In the genomic region with DNA sequence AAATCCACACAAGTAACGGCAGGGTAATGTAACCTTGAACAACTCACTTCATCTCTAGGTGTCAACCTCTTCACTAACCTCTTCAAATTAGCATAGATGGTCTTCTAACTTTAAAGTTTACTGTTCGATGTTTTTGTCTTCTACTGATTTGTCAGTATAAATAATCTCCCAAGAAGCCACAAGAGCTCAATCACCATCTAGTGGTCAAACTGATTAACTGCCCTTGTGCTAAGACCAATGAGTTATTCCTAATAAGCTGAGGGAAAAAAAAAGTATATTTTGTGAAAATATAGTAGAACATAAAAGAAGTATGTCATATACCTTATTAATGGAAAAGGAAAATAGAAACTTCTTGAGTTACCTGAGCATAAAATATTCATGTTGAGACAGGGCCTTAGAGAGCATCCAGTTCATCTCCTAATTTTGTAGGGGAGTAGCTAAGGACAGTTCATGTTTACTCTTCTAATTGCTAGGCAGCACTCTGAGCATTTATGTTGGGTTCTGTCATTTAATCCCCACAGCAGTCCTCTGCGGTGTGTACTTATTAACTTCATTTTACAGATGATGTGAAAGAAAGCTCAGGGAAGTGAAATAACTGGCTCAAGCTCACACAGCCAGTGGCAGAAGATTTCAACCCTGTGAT, we compare ENCODE assay signal across 8 cellular contexts.
DNase-seq lines count a peak whose midpoint lies in the region; ATAC-seq, FAIRE-seq and TF ChIP-seq lines count a peak whose summit lies in the region.

No MANE protein-coding gene starts in this region.

- peak overlapping the region; percentile 42 for H3K27ac ChIP-seq in OCI-LY3 (ENCODE audit: low read length)

- peaks cover 22% of the 10 kb centered on the region for H3K4me1 ChIP-seq in OCI-LY3 (ENCODE audit: low read length)

- H3K79me2 ChIP-seq in OCI-LY3 (ENCODE audit: low read length) = no peaks in the 10 kb centered on the region

- H3K4me2 ChIP-seq in OCI-LY3 (ENCODE audit: low read length) = peak overlapping the region; percentile 59

- H3K9ac ChIP-seq in OCI-LY3 (ENCODE audit: low read length) = peak overlapping the region; percentile 16; the same call in 1 of the 2 replicates

- peak; percentile 66 for TF ChIP-seq CTCF in OCI-LY3 (IDR thresholded peaks at IDR 0.05; ENCODE audit: low read depth, low read length)

- H3K36me3 ChIP-seq in OCI-LY3 (replicated peaks; ENCODE audit: low read depth, low read length) = no peaks in the 10 kb centered on the region

- H3K4me3 ChIP-seq in OCI-LY3 (ENCODE audit: low read length) = peak overlapping the region; percentile 38; the same call in 1 of the 2 replicates

- no peaks in the 10 kb centered on the region for H3K9me3 ChIP-seq in OCI-LY3 (ENCODE audit: insufficient read depth, low read length)

- ATAC-seq in GM18505 (IDR thresholded peaks at IDR 0.05; ENCODE audit: unreplicated experiment) = peak; percentile 75
- ATAC-seq in HG03175 (IDR thresholded peaks at IDR 0.05; ENCODE audit: unreplicated experiment) = peak; percentile 73
- no peak for ATAC-seq in GM19397 (IDR thresholded peaks at IDR 0.05; ENCODE audit: unreplicated experiment)

- TF ChIP-seq POLR2A in GM18505 (IDR thresholded peaks at IDR 0.05; ENCODE audit: borderline replicate concordance, extremely low read depth, insufficient read depth, insufficient read length) = no peak

- no peaks in the 10 kb centered on the region for H3K27me3 ChIP-seq in OCI-LY3 (ENCODE audit: low read depth, low read length)

- H2AFZ ChIP-seq in OCI-LY3 (ENCODE audit: low read depth, low read length) = no peak overlapping the region

- FAIRE-seq in endometrium (lab: Jason Lieb, UNC) = peak; percentile 74

- no peaks in the 10 kb centered on the region for H4K20me1 ChIP-seq in OCI-LY3 (ENCODE audit: insufficient read depth, low read length)

- DNase-seq in AG20443 (ENCODE audit: low spot score) = peak; percentile 66
- peak; percentile 29 for DNase-seq in middle frontal gyrus (ENCODE audit: extremely low spot score, low spot score)
- no peak for DNase-seq in NCI-H1048 (lab: John Stamatoyannopoulos, UW)
